ENCODE assay signal across 8 cellular contexts in genomic region chr1:154183045-154183968, GRCh38. TPM values are rescaled to one million over a fixed set of nuclear protein-coding genes. Genes with fewer than 3 reads are reported as not detected.
DNase-seq lines count a peak whose midpoint lies in the region; ATAC-seq and TF ChIP-seq lines count a peak whose summit lies in the region.

No MANE protein-coding gene starts in this region.

- intact Hi-C loops in esophagus squamous epithelium (cut with DNase I), result no loop called here

- no peaks in the 10 kb centered on the region for H3K27me3 ChIP-seq in Peyer's patch
- H3K27me3 ChIP-seq in esophagus squamous epithelium, result no peaks in the 10 kb centered on the region

- H3K36me3 ChIP-seq in KOPT-K1 (ENCODE audit: insufficient read depth, low read length) (peaks cover 32% of the 10 kb centered on the region), Peyer's patch (no peaks in the 10 kb centered on the region), esophagus squamous epithelium (peaks cover 0 to 24% (median 0%) of the 10 kb centered on the region in 3 donors)

- DNase-seq in DMS79 (lab: John Stamatoyannopoulos, UW) (peak; percentile 98), Peyer's patch (peak; percentile 96 to 99 (median 98)), activated T-helper 1 cell treated with Interleukin-2 at 50 U/mL for 16 hours (ENCODE audit: low read depth) (peak; percentile 87), esophagus squamous epithelium (lab: John Stamatoyannopoulos, UW) (peak; percentile 82), myocyte (ENCODE audit: low read depth) (peak; percentile 94)
- DNase-seq in stimulated activated CD8-positive, alpha-beta memory T cell treated with anti-CD3 and anti-CD28 coated beads, Interleukin-7, amount 100 ng/mL, for 4 hours (ENCODE audit: low read depth in 2 of 2), result peak; percentile 89 to 90

- peak; percentile 69 for ATAC-seq in GM21737 (IDR thresholded peaks at IDR 0.05; ENCODE audit: unreplicated experiment)

- peak; percentile 100 for TF ChIP-seq POLR2A in Peyer's patch (IDR thresholded peaks at IDR 0.05)
- peak in 3 of 4 donors; percentile 99 to 100 (median 99) for TF ChIP-seq POLR2A in esophagus squamous epithelium (IDR thresholded peaks at IDR 0.05)

- H3K4me3 ChIP-seq in Peyer's patch (peak overlapping the region; percentile 74 to 89 (median 84)), esophagus squamous epithelium (peak overlapping the region; percentile 75 to 97 (median 85))

- H3K27ac ChIP-seq in KOPT-K1 (ENCODE audit: low read depth, low read length, poor library complexity, severe bottlenecking) (peak overlapping the region; percentile 93), Peyer's patch (peak overlapping the region; percentile 94 to 99 (median 96)), esophagus squamous epithelium (peak overlapping the region; percentile 94 to 99 (median 97))

- peak in 4 of 6 experiments; percentile 35 to 47 (median 40) for TF ChIP-seq CTCF in Peyer's patch (IDR thresholded peaks at IDR 0.05)
- TF ChIP-seq CTCF in esophagus squamous epithelium (IDR thresholded peaks at IDR 0.05), result peak in 4 of 6 experiments; percentile 27 to 40 (median 35)

- no peaks in the 10 kb centered on the region for H3K9me3 ChIP-seq in KOPT-K1 (ENCODE audit: insufficient read depth, low read length, poor library complexity, severe bottlenecking)
- H3K9me3 ChIP-seq in Peyer's patch, result no peaks in the 10 kb centered on the region
- no peaks in the 10 kb centered on the region for H3K9me3 ChIP-seq in esophagus squamous epithelium

- WGBS in esophagus squamous epithelium, 2 donors, result 16 to 41% methylated on average over 11 to 28 of the region's 44 CpGs

- peaks cover 11 to 37% (median 23%) of the 10 kb centered on the region in 4 donors for H3K4me1 ChIP-seq in Peyer's patch
- H3K4me1 ChIP-seq in esophagus squamous epithelium, result peaks cover 30 to 49% (median 39%) of the 10 kb centered on the region in 3 donors

RNA-seq across cellular contexts. Expression of gene TPM3, which starts 8.6 kb away (rescaled TPM):
- total RNA-seq in Peyer's patch (100 to 1,000 TPM; 200 to 451 (median 280) TPM), esophagus squamous epithelium (100 to 1,000 TPM; 216 to 387 (median 316) TPM), myocyte (819 and 978 TPM in 2 replicates)
- polyA plus RNA-seq in myocyte (2012), result 668 TPM

RNA-seq across cellular contexts. Expression of gene CFAP141, which starts 22.8 kb away (rescaled TPM):
- not detected for total RNA-seq in Peyer's patch
- total RNA-seq in esophagus squamous epithelium, result not detected
- not detected in 2 replicates for total RNA-seq in myocyte
- polyA plus RNA-seq in myocyte (2012), result not detected

RNA-seq across cellular contexts. Expression of gene NUP210L, which starts 28.4 kb away (rescaled TPM):
- total RNA-seq in Peyer's patch (under 1 TPM in 1 of 4 donors, not detected in 3; 0.18 TPM), esophagus squamous epithelium (under 1 TPM in 2 of 4 donors, not detected in 2; 0.09 to 0.19 TPM), myocyte (0.13 TPM in 1 of 2 replicates, not detected in the other)
- polyA plus RNA-seq in myocyte (2012), result not detected

RNA-seq across cellular contexts. Expression of gene UBAP2L, which starts 37.4 kb away (rescaled TPM):
- total RNA-seq in Peyer's patch (100 to 1,000 TPM in 1 of 4 donors, 10 to 100 TPM in 3; 48.9 to 169 (median 71.2) TPM), esophagus squamous epithelium (10 to 100 TPM; 57.8 to 69.5 (median 69.1) TPM), myocyte (96.7 and 97.1 TPM in 2 replicates)
- 155 TPM for polyA plus RNA-seq in myocyte (2012)

Comparison
In these comparisons a context has a peak if more than half of its experiments do, and no peak if none do; other contexts are left out.
1. Peak in every context shown above with its lines: DNase-seq, ATAC-seq, H3K4me3 ChIP-seq and H3K27ac ChIP-seq.